8 cellular contexts compared by ENCODE assay signal in the genomic region with DNA sequence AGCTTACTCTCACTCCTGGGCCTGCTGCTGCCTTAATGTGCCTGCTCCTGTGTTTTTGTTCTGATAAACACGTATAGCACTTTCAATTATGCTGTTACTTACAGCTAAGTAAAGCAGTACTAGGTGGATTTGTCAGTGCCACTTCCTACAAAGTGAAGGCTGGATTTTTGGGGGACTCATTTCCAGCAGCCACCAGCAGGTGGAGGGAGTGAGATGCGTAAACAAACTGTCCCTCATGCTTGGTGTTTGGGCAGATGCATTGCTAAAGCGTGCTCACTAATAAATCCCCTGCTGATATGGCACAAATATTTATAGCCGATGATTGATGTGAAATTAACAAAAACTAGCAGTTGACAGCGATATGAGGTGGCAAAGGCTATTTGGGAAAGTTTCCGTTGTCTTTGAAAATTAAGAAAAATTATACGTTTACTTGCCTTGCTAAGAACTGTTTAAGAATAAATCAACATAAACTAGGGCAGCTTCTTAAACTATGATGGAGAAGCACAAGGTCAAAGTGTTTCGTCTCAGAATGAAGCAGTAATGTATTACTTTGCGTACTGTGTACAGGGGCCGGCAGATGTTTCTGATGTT.
DNase-seq lines count a peak whose midpoint lies in the region; ATAC-seq and TF ChIP-seq lines count a peak whose summit lies in the region.

No MANE protein-coding gene starts in this region.

- peaks cover 13% of the 10 kb centered on the region for H3K27me3 Mint-ChIP-seq in CD4-positive, alpha-beta T cell
- no peaks in the 10 kb centered on the region for H3K27me3 Mint-ChIP-seq in activated CD8-positive, alpha-beta memory T cell treated with anti-CD3 and anti-CD28 coated beads, Interleukin-2, amount 10 ng/mL, durations not matched to agents 7 days and 5 days

- CTCF ChIA-PET in CD4-positive, alpha-beta T cell (lab: Charles Lee): no interaction called here
- CTCF ChIA-PET in activated CD8-positive, alpha-beta memory T cell treated with anti-CD3 and anti-CD28 coated beads, Interleukin-2, amount 10 ng/mL, durations not matched to agents 7 days and 5 days (lab: Charles Lee): interaction anchor here (0.9 to 3.2 kb wide), 5 partner anchors 10 to 479 kb away, joined by 3 to 31 read pairs (median 3); no protein-coding TSS in a partner anchor

- H3K79me2 ChIP-seq in osteoblast (ENCODE audit: insufficient read depth, low read length): peaks cover 46% of the 10 kb centered on the region

- H3K4me2 ChIP-seq in osteoblast (ENCODE audit: insufficient read depth, low read length): no peak overlapping the region

- peak in 4 of 10 experiments; percentile 7 to 16 (median 10) for DNase-seq in CD4-positive, alpha-beta T cell
- DNase-seq in GM20000 (ENCODE audit: low spot score): peak; percentile 71
- peak; percentile 11 for DNase-seq in NCI-H446 treated with DMSO at 0.1 percent for 48 hours (lab: John Stamatoyannopoulos, UW)
- DNase-seq in activated CD8-positive, alpha-beta memory T cell treated with anti-CD3 and anti-CD28 coated beads, Interleukin-2, amount 10 ng/mL, durations not matched to agents 7 days and 5 days: peak; percentile 57
- peak; percentile 72 for DNase-seq in fibroblast of the conjunctiva (ENCODE audit: low read depth)
- DNase-seq in osteoblast (ENCODE audit: insufficient read length, low spot score, missing footprints): peak; percentile 83

- no peak overlapping the region for H2AFZ ChIP-seq in osteoblast (ENCODE audit: low read length)

- H3K9me3 ChIP-seq in CD4-positive, alpha-beta T cell (ENCODE audit: control insufficient read depth, low read length): no peaks in the 10 kb centered on the region
- H3K9me3 ChIP-seq in osteoblast (ENCODE audit: low read depth, low read length): no peaks in the 10 kb centered on the region

- no peaks in the 10 kb centered on the region for H3K36me3 Mint-ChIP-seq in CD4-positive, alpha-beta T cell (ENCODE audit: low read depth)
- H3K36me3 Mint-ChIP-seq in activated CD8-positive, alpha-beta memory T cell treated with anti-CD3 and anti-CD28 coated beads, Interleukin-2, amount 10 ng/mL, durations not matched to agents 7 days and 5 days: no peaks in the 10 kb centered on the region

- no peak overlapping the region for H3K27ac Mint-ChIP-seq in CD4-positive, alpha-beta T cell
- no peak overlapping the region for H3K27ac Mint-ChIP-seq in activated CD8-positive, alpha-beta memory T cell treated with anti-CD3 and anti-CD28 coated beads, Interleukin-2, amount 10 ng/mL, durations not matched to agents 7 days and 5 days

- TF ChIP-seq CTCF in CD4-positive, alpha-beta T cell (IDR thresholded peaks at IDR 0.05): peak; percentile 31
- peak; percentile 68 for TF ChIP-seq CTCF in GM20000 (IDR thresholded peaks at IDR 0.05; ENCODE audit: extremely low read depth, missing control alignments)
- peak; percentile 91 for TF ChIP-seq CTCF in osteoblast (IDR thresholded peaks at IDR 0.05; ENCODE audit: extremely low read depth, low read depth, low read length)

- no peaks in the 10 kb centered on the region for H3K9me3 Mint-ChIP-seq in CD4-positive, alpha-beta T cell
- no peaks in the 10 kb centered on the region for H3K9me3 Mint-ChIP-seq in activated CD8-positive, alpha-beta memory T cell treated with anti-CD3 and anti-CD28 coated beads, Interleukin-2, amount 10 ng/mL, durations not matched to agents 7 days and 5 days (ENCODE audit: low read depth)

- intact Hi-C loops in CD4-positive, alpha-beta T cell (cut with DNase I, micrococcal nuclease): loop anchor here (2.0 to 10.0 kb wide), 3 partner anchors 149 to 1045 kb away; no protein-coding TSS in a partner anchor

- no peak overlapping the region for H3K27ac ChIP-seq in CD4-positive, alpha-beta T cell (ENCODE audit: low read depth, low read length)
- H3K27ac ChIP-seq in osteoblast (ENCODE audit: low read depth, low read length): no peak overlapping the region

- no peak overlapping the region for H3K4me3 ChIP-seq in osteoblast (ENCODE audit: insufficient read depth, low read length)

- H3K27me3 ChIP-seq in CD4-positive, alpha-beta T cell (ENCODE audit: control insufficient read depth, insufficient read depth, low read length): no peaks in the 10 kb centered on the region
- no peaks in the 10 kb centered on the region for H3K27me3 ChIP-seq in osteoblast (ENCODE audit: insufficient read depth, low read length)

- no peaks in the 10 kb centered on the region for H3K36me3 ChIP-seq in osteoblast (ENCODE audit: insufficient read depth, low read length)

- H4K20me1 ChIP-seq in osteoblast (ENCODE audit: insufficient read depth, low read length): peaks cover 63% of the 10 kb centered on the region

- no peak overlapping the region for H3K4me3 Mint-ChIP-seq in CD4-positive, alpha-beta T cell
- H3K4me3 Mint-ChIP-seq in activated CD8-positive, alpha-beta memory T cell treated with anti-CD3 and anti-CD28 coated beads, Interleukin-2, amount 10 ng/mL, durations not matched to agents 7 days and 5 days: no peak overlapping the region

- POLR2A ChIA-PET in CD4-positive, alpha-beta T cell (lab: Charles Lee): no interaction called here

- H3K4me1 Mint-ChIP-seq in CD4-positive, alpha-beta T cell (ENCODE audit: low read depth): no peaks in the 10 kb centered on the region
- H3K4me1 Mint-ChIP-seq in activated CD8-positive, alpha-beta memory T cell treated with anti-CD3 and anti-CD28 coated beads, Interleukin-2, amount 10 ng/mL, durations not matched to agents 7 days and 5 days: no peaks in the 10 kb centered on the region

- ATAC-seq in CD4-positive, alpha-beta T cell (ENCODE audit: poor library complexity): no peak
- ATAC-seq in activated CD8-positive, alpha-beta memory T cell treated with anti-CD3 and anti-CD28 coated beads, Interleukin-2, amount 10 ng/mL, durations not matched to agents 7 days and 5 days: no peak
- ATAC-seq in HG02623 (IDR thresholded peaks at IDR 0.05; ENCODE audit: unreplicated experiment) (no peak), HG02970 (IDR thresholded peaks at IDR 0.05; ENCODE audit: low FRiP score, unreplicated experiment) (no peak)

- H3K4me1 ChIP-seq in osteoblast (ENCODE audit: insufficient read depth, low read length): peaks cover 12% of the 10 kb centered on the region

Comparison
In these comparisons a context has a peak if more than half of its experiments do, and no peak if none do; other contexts are left out.
1. CTCF ChIP-seq: peak in every context shown above with its lines; median percentile 91 in osteoblast; 68 in GM20000; 31 in CD4-positive, alpha-beta T cell.